ENCODE assay signal across 34 cellular contexts in the genomic region with DNA sequence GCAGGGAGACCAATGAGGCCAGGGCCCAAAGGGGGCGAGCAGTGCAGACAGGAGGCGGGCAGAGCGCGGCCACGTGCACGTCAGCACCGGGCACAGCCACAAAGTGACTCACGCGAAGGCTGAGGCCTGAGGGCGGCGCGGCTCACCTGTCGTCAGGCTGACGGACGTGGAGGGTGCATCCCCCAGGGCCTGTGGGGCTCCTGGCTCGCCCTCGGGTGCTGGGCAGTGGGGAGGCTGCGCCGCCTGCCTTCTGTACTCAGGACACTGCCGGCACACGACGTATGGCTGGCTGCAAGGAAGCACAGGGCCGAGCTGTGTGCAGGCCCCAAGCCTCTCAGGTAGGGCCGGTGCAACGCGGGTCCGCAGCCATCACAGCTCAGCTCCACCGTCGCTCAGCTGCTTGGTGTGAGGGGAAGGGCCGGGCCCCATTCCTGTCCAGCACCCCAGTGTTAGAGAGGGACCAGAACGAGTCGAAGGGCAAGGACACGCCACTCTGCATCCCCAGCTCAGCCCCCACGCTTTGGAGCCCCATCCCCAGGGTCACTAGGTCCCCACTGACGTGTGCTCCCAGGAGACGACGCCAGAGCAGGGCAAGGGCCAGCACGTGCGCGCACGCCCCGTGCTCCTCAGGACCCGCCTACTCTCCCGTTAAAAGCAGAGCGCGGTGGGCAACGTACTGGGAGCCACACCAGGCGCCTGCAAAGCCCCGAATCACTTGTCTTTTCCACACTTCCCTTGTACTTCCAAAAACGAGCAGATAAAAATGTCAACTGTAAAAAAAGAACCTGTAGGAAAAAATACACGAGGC.
"Had no signal": no experiment of that assay in that cellular context is flagged by ENCODE, and none has a peak within 500 bp of the region (broad histone marks: within the 10 kb centered on the region; RNA-seq: fewer than 3 reads in every experiment).

No MANE protein-coding gene starts in this region.

- H2AFZ ChIP-seq: neural progenitor cell had no signal

- H3K4me1 Mint-ChIP-seq: activated CD4-positive, alpha-beta T cell treated with anti-CD3 and anti-CD28 coated beads, Interleukin-2, amount 10 ng/mL, durations not matched to agents 24 days and 14 days; activated naive CD4-positive, alpha-beta T cell treated with anti-CD3 and anti-CD28 coated beads, Interleukin-2, amount 10 ng/mL, durations not matched to agents 7 days and 5 days; neural progenitor cell; stimulated activated effector memory CD8-positive, alpha-beta T cell treated with anti-CD3 and anti-CD28 coated beads, Interleukin-12 subunit alpha, Interleukin-12 subunit beta, amount 100 ng/mL, for 72 hours had no signal

- H3K9me3 Mint-ChIP-seq: activated CD4-positive, alpha-beta memory T cell treated with anti-CD3 and anti-CD28 coated beads for 36 hours; activated CD4-positive, alpha-beta T cell treated with anti-CD3 and anti-CD28 coated beads, Interleukin-2, amount 10 ng/mL, durations not matched to agents 24 days and 14 days; activated naive CD4-positive, alpha-beta T cell treated with anti-CD3 and anti-CD28 coated beads, Interleukin-2, amount 10 ng/mL, durations not matched to agents 7 days and 5 days; immature natural killer cell; neural progenitor cell; stimulated activated effector memory CD8-positive, alpha-beta T cell treated with anti-CD3 and anti-CD28 coated beads, Interleukin-12 subunit alpha, Interleukin-12 subunit beta, amount 100 ng/mL, for 72 hours; stimulated activated naive CD8-positive, alpha-beta T cell treated with anti-CD3 and anti-CD28 coated beads, Interleukin-15, amount 100 ng/mL, for 72 hours; T-helper 1 cell treated with Interleukin-12 subunit alpha and Interleukin-12 subunit beta and Interleukin-4 antibody, amounts not matched to agents 30 μg/mL and 1 μg/mL, for 36 hours had no signal

- DNase-seq: activated CD4-positive, alpha-beta memory T cell treated with anti-CD3 and anti-CD28 coated beads for 36 hours; activated CD4-positive, alpha-beta T cell treated with anti-CD3 and anti-CD28 coated beads, Interleukin-2, amount 10 ng/mL, durations not matched to agents 24 days and 14 days; activated CD4-positive, CD25-positive, alpha-beta regulatory T cell treated with anti-CD3 and anti-CD28 coated beads, Interleukin-2, amount 50 U/mL, for 72 hours; activated CD8-positive, alpha-beta memory T cell treated with anti-CD3 and anti-CD28 coated beads, Interleukin-2, amount 50 U/mL, for 4 hours; activated gamma-delta T cell; activated naive CD4-positive, alpha-beta T cell treated with anti-CD3 and anti-CD28 coated beads, Interleukin-2, amount 10 ng/mL, durations not matched to agents 7 days and 5 days; activated T-cell treated with anti-CD3 and anti-CD28 coated beads, Interleukin-2, amount 50 U/mL, for 1 hour; anterior cingulate cortex; body of pancreas; cerebellar nuclear complex; colonic mucosa; foreskin fibroblast; heart left ventricle; hypothalamus; immature natural killer cell; kidney; left colon; midbrain; naive thymus-derived CD4-positive, alpha-beta T cell; stimulated activated CD4-positive, alpha-beta T cell treated with anti-CD3 and anti-CD28 coated beads, Interleukin-12 subunit alpha, Interleukin-12 subunit beta, amount 100 ng/mL, for 4 hours; stimulated activated CD4-positive, alpha-beta T cell treated with anti-CD3 and anti-CD28 coated beads, Interleukin-4, amount 100 ng/mL, for 24 hours; stimulated activated naive CD8-positive, alpha-beta T cell treated with anti-CD3 and anti-CD28 coated beads, Interleukin-15, amount 100 ng/mL, for 72 hours; substantia nigra; SW 1271; T1000; tibial artery; WERI-Rb-1 had no signal

- FAIRE-seq: kidney had no signal

- H3K4me2 ChIP-seq: neural progenitor cell had no signal

- H3K4me3 Mint-ChIP-seq: activated CD4-positive, alpha-beta memory T cell treated with anti-CD3 and anti-CD28 coated beads for 36 hours; activated CD4-positive, alpha-beta T cell treated with anti-CD3 and anti-CD28 coated beads, Interleukin-2, amount 10 ng/mL, durations not matched to agents 24 days and 14 days; activated naive CD4-positive, alpha-beta T cell treated with anti-CD3 and anti-CD28 coated beads, Interleukin-2, amount 10 ng/mL, durations not matched to agents 7 days and 5 days; immature natural killer cell; naive thymus-derived CD4-positive, alpha-beta T cell; neural progenitor cell; stimulated activated effector memory CD8-positive, alpha-beta T cell treated with anti-CD3 and anti-CD28 coated beads, Interleukin-12 subunit alpha, Interleukin-12 subunit beta, amount 100 ng/mL, for 72 hours; stimulated activated naive CD8-positive, alpha-beta T cell treated with anti-CD3 and anti-CD28 coated beads, Interleukin-15, amount 100 ng/mL, for 72 hours; T-helper 1 cell treated with Interleukin-12 subunit alpha and Interleukin-12 subunit beta and Interleukin-4 antibody, amounts not matched to agents 30 μg/mL and 1 μg/mL, for 36 hours had no signal

- H3K36me3 ChIP-seq: neural progenitor cell had no signal

- H3K27ac Mint-ChIP-seq: activated CD4-positive, alpha-beta memory T cell treated with anti-CD3 and anti-CD28 coated beads for 36 hours; activated CD4-positive, alpha-beta T cell treated with anti-CD3 and anti-CD28 coated beads, Interleukin-2, amount 10 ng/mL, durations not matched to agents 24 days and 14 days; activated naive CD4-positive, alpha-beta T cell treated with anti-CD3 and anti-CD28 coated beads, Interleukin-2, amount 10 ng/mL, durations not matched to agents 7 days and 5 days; neural progenitor cell; stimulated activated effector memory CD8-positive, alpha-beta T cell treated with anti-CD3 and anti-CD28 coated beads, Interleukin-12 subunit alpha, Interleukin-12 subunit beta, amount 100 ng/mL, for 72 hours; T-helper 1 cell treated with Interleukin-12 subunit alpha and Interleukin-12 subunit beta and Interleukin-4 antibody, amounts not matched to agents 30 μg/mL and 1 μg/mL, for 36 hours had no signal

- H3K4me3 ChIP-seq: body of pancreas, cardiac muscle cell, colonic mucosa, heart left ventricle, neural progenitor cell, skin epidermis, tibial artery had no signal

- ATAC-seq: body of pancreas; esophagus mucosa; left colon; naive thymus-derived CD4-positive, alpha-beta T cell; sciatic nerve; stimulated activated effector memory CD8-positive, alpha-beta T cell treated with anti-CD3 and anti-CD28 coated beads, Interleukin-12 subunit alpha, Interleukin-12 subunit beta, amount 100 ng/mL, for 72 hours; stimulated activated naive CD8-positive, alpha-beta T cell treated with anti-CD3 and anti-CD28 coated beads, Interleukin-15, amount 100 ng/mL, for 72 hours had no signal

- H3K27ac ChIP-seq: body of pancreas, cardiac muscle cell, colonic mucosa, heart left ventricle, neural progenitor cell, skin epidermis, tibial artery, WERI-Rb-1 had no signal

- H3K9ac ChIP-seq: neural progenitor cell had no signal

- H3K27me3 ChIP-seq: body of pancreas, cardiac muscle cell, colonic mucosa, heart left ventricle, neural progenitor cell, tibial artery had no signal

- H3K27me3 Mint-ChIP-seq: activated CD4-positive, alpha-beta memory T cell treated with anti-CD3 and anti-CD28 coated beads for 36 hours; activated CD4-positive, alpha-beta T cell treated with anti-CD3 and anti-CD28 coated beads, Interleukin-2, amount 10 ng/mL, durations not matched to agents 24 days and 14 days; activated naive CD4-positive, alpha-beta T cell treated with anti-CD3 and anti-CD28 coated beads, Interleukin-2, amount 10 ng/mL, durations not matched to agents 7 days and 5 days; naive thymus-derived CD4-positive, alpha-beta T cell; stimulated activated naive CD8-positive, alpha-beta T cell treated with anti-CD3 and anti-CD28 coated beads, Interleukin-15, amount 100 ng/mL, for 72 hours had no signal

- H3K9me3 ChIP-seq: body of pancreas, colonic mucosa, heart left ventricle, tibial artery had no signal

- H3K4me1 ChIP-seq: body of pancreas, colonic mucosa, heart left ventricle, neural progenitor cell, tibial artery had no signal
